Comparison of ENCODE assay signal across 18 cellular contexts in genomic region chr21:25506268-25506667, GRCh38.
"Had no signal": no experiment of that assay in that cellular context is flagged by ENCODE, and none has a peak within 500 bp of the region (broad histone marks: within the 10 kb centered on the region; RNA-seq: fewer than 3 reads in every experiment).

No MANE protein-coding gene starts in this region.

- H3K4me3 Mint-ChIP-seq: activated naive CD8-positive, alpha-beta T cell treated with anti-CD3 and anti-CD28 coated beads, Interleukin-2, amount 10 ng/mL, durations not matched to agents 7 days and 5 days; immature natural killer cell; WTC11 had no signal

- H3K4me1 Mint-ChIP-seq: WTC11 had no signal

- FAIRE-seq: endothelial cell of umbilical vein, TTC549 had no signal

- H3K27ac Mint-ChIP-seq: activated naive CD8-positive, alpha-beta T cell treated with anti-CD3 and anti-CD28 coated beads, Interleukin-2, amount 10 ng/mL, durations not matched to agents 7 days and 5 days; immature natural killer cell; WTC11 had no signal

- H3K36me3 Mint-ChIP-seq: WTC11 had no signal

- DNase-seq: activated CD4-positive, alpha-beta T cell treated with anti-CD3 and anti-CD28 coated beads for 48 hours; activated CD8-positive, alpha-beta memory T cell treated with anti-CD3 and anti-CD28 coated beads for 24 hours; activated effector memory CD4-positive, alpha-beta T cell treated with anti-CD3 and anti-CD28 coated beads, Interleukin-2, amount 50 U/mL, for 16 hours; activated naive CD8-positive, alpha-beta T cell treated with anti-CD3 and anti-CD28 coated beads, Interleukin-2, amount 10 ng/mL, durations not matched to agents 7 days and 5 days; aorta; cortex of kidney; effector CD8-positive, alpha-beta T cell; esophagus squamous epithelium; immature natural killer cell; mesendoderm; right cardiac atrium; stimulated activated CD4-positive, alpha-beta T cell treated with anti-CD3 and anti-CD28 coated beads, Interleukin-4, amount 100 ng/mL, for 24 hours; stimulated activated naive CD8-positive, alpha-beta T cell treated with anti-CD3 and anti-CD28 coated beads, Interleukin-15, Interleukin-2, amounts not matched to agents 100 U/mL and 50 U/mL, for 24 hours; SW 1271; upper lobe of left lung had no signal

- ATAC-seq: right cardiac atrium; stimulated activated naive CD8-positive, alpha-beta T cell treated with anti-CD3 and anti-CD28 coated beads, Interleukin-15, Interleukin-2, amounts not matched to agents 100 U/mL and 50 U/mL, for 24 hours; WTC11 had no signal

- H3K27me3 Mint-ChIP-seq: activated naive CD8-positive, alpha-beta T cell treated with anti-CD3 and anti-CD28 coated beads, Interleukin-2, amount 10 ng/mL, durations not matched to agents 7 days and 5 days had no signal
